17 cellular contexts compared by ENCODE assay signal in genomic region chr19:38287604-38288003, GRCh38. TPM values are rescaled to one million over a fixed set of nuclear protein-coding genes. Genes with fewer than 3 reads are reported as not detected.
DNase-seq lines count a peak whose midpoint lies in the region; ATAC-seq and TF ChIP-seq lines count a peak whose summit lies in the region.
"Had no signal": no experiment of that assay in that cellular context is flagged by ENCODE, and none has a peak within 500 bp of the region (broad histone marks: within the 10 kb centered on the region; RNA-seq: fewer than 3 reads in every experiment).

No MANE protein-coding gene starts in this region.

- peaks cover 11% of the 10 kb centered on the region for H3K4me1 Mint-ChIP-seq in neural crest cell

- peak overlapping the region; percentile 98 for H3K27ac ChIP-seq in VCaP

- H3K36me3 Mint-ChIP-seq in neural crest cell (ENCODE audit: low read depth) = no peaks in the 10 kb centered on the region

- H3K27ac Mint-ChIP-seq in neural crest cell (ENCODE audit: unreplicated experiment) = peak overlapping the region; percentile 99
- H3K27ac Mint-ChIP-seq: T-cell had no signal

- no peak for ATAC-seq in GM19463 (IDR thresholded peaks at IDR 0.05; ENCODE audit: unreplicated experiment)
- no peak for ATAC-seq in GM21447 (IDR thresholded peaks at IDR 0.05; ENCODE audit: unreplicated experiment)
- ATAC-seq: T-cell had no signal

- no peak for TF ChIP-seq POLR2A in NB4 (IDR thresholded peaks at IDR 0.05; ENCODE audit: extremely low read depth, insufficient read length)

- DNase-seq in Ammon's horn (ENCODE audit: low spot score) (peak; percentile 70), NB4 (ENCODE audit: low read depth) (peak; percentile 63), neural crest cell (ENCODE audit: low read depth, low spot score) (no peak), HuH-7.5 (ENCODE audit: low spot score) (no peak)
- DNase-seq in NK-92 treated with Interleukin-12 subunit alpha and Interleukin-12 subunit beta, amount 100 ng/mL, for 24 hours (lab: John Stamatoyannopoulos, UW) = no peak
- DNase-seq: activated CD4-positive, alpha-beta T cell treated with anti-CD3 and anti-CD28 coated beads for 4 hours; activated CD8-positive, alpha-beta memory T cell treated with anti-CD3 and anti-CD28 coated beads, Interleukin-2, amount 50 U/mL, for 48 hours; foreskin melanocyte; NCI-H1930; NCI-H524 treated with DMSO at 0.1 percent for 48 hours had no signal

- no peak overlapping the region for H3K4me3 ChIP-seq in NB4 (ENCODE audit: low read depth, low read length)

- no peak for TF ChIP-seq CTCF in NB4 (IDR thresholded peaks at IDR 0.05; ENCODE audit: low read depth, low read length)
- no peak for TF ChIP-seq CTCF in VCaP (conservative IDR thresholded peaks at IDR 0.05)
- TF ChIP-seq CTCF in neural crest cell (conservative IDR thresholded peaks at IDR 0.05) = no peak

- H3K27me3 Mint-ChIP-seq in neural crest cell (ENCODE audit: low read depth) = no peaks in the 10 kb centered on the region
- H3K27me3 Mint-ChIP-seq: T-cell had no signal

- no peak overlapping the region for H3K4me3 Mint-ChIP-seq in neural crest cell
- H3K4me3 Mint-ChIP-seq: T-cell had no signal

- H3K9me3 Mint-ChIP-seq in neural crest cell = no peaks in the 10 kb centered on the region
- H3K9me3 Mint-ChIP-seq: T-cell had no signal

RNA-seq across cellular contexts. Expression of gene C19orf33, which starts 16.4 kb away (rescaled TPM):
- total RNA-seq in neural crest cell = not detected in 2 replicates
- total RNA-seq: M059J, myocyte had no signal

RNA-seq across cellular contexts. Expression of gene SPINT2, which starts 23.2 kb away (rescaled TPM):
- total RNA-seq in neural crest cell = 9.2 and 9.6 TPM in 2 replicates

RNA-seq across cellular contexts. Expression of gene YIF1B, which starts 28.1 kb away (rescaled TPM):
- 43.7 and 45.7 TPM in 2 replicates for total RNA-seq in neural crest cell

RNA-seq across cellular contexts. Expression of gene PPP1R14A, which starts 31.4 kb away (rescaled TPM):
- total RNA-seq in neural crest cell = 1.2 and 1.7 TPM in 2 replicates
- total RNA-seq: HT1080, M059J, myocyte had no signal

RNA-seq across cellular contexts. Expression of gene KCNK6, which starts 32.0 kb away (rescaled TPM):
- not detected in 2 replicates for total RNA-seq in neural crest cell

Comparison
In these comparisons a context has a peak if more than half of its experiments do, and no peak if none do; other contexts are left out.
1. DNase-seq: peak in Ammon's horn (single experiment) and NB4 (single experiment); none in neural crest cell (single experiment), HuH-7.5 (single experiment) and NK-92 treated with Interleukin-12 subunit alpha and Interleukin-12 subunit beta, amount 100 ng/mL, for 24 hours (single experiment).